ENCODE assay signal across 1 cellular context in the genomic region with DNA sequence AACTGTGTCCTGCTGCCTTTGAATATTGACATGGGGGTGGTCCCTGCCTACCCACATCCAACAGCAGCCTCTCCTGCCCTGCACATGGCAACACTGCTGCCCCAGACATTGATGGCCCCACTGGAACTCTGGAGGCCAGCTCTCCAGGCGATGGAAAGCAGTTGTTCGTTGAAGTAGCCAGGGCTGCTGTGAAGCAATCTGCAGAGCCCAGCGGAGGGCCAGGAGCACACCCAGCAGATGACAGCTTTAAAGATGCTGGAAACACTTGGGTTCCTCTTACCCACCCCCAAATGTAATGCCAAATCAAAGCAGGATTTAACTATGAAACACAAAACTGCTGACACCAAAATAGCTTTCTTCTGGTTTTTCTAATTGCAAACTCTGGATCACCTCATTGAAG.
TF ChIP-seq lines count a peak whose summit lies in the region.

No MANE protein-coding gene starts in this region.

TF ChIP-seq in H1, 55 proteins besides CTCF, POLR2A, EP300 and RAD21 (continued from another document):
- no peak for TF ChIP-seq SIN3A (conservative IDR thresholded peaks at IDR 0.05 in 1 of 2, IDR thresholded peaks at IDR 0.05 in 1 of 2; ENCODE audit: low read depth in 1 of 2, low read length in 2 of 2)
- TF ChIP-seq SP2 (IDR thresholded peaks at IDR 0.05; ENCODE audit: low read length): no peak
- no peak for TF ChIP-seq TAF7 (optimal IDR thresholded peaks at IDR 0.05; ENCODE audit: borderline replicate concordance, low read depth, low read length)
- TF ChIP-seq PHF8 (conservative IDR thresholded peaks at IDR 0.05; ENCODE audit: low read depth, low read length): no peak
- no peak for TF ChIP-seq RXRA (IDR thresholded peaks at IDR 0.05; ENCODE audit: insufficient read depth, low read depth, low read length)
- no peak for TF ChIP-seq TAF1 (IDR thresholded peaks at IDR 0.05; ENCODE audit: low read depth, low read length)
- TF ChIP-seq CBX8 (IDR thresholded peaks at IDR 0.05; ENCODE audit: borderline replicate concordance, low read depth, low read length): no peak
- TF ChIP-seq, protein P1, sequence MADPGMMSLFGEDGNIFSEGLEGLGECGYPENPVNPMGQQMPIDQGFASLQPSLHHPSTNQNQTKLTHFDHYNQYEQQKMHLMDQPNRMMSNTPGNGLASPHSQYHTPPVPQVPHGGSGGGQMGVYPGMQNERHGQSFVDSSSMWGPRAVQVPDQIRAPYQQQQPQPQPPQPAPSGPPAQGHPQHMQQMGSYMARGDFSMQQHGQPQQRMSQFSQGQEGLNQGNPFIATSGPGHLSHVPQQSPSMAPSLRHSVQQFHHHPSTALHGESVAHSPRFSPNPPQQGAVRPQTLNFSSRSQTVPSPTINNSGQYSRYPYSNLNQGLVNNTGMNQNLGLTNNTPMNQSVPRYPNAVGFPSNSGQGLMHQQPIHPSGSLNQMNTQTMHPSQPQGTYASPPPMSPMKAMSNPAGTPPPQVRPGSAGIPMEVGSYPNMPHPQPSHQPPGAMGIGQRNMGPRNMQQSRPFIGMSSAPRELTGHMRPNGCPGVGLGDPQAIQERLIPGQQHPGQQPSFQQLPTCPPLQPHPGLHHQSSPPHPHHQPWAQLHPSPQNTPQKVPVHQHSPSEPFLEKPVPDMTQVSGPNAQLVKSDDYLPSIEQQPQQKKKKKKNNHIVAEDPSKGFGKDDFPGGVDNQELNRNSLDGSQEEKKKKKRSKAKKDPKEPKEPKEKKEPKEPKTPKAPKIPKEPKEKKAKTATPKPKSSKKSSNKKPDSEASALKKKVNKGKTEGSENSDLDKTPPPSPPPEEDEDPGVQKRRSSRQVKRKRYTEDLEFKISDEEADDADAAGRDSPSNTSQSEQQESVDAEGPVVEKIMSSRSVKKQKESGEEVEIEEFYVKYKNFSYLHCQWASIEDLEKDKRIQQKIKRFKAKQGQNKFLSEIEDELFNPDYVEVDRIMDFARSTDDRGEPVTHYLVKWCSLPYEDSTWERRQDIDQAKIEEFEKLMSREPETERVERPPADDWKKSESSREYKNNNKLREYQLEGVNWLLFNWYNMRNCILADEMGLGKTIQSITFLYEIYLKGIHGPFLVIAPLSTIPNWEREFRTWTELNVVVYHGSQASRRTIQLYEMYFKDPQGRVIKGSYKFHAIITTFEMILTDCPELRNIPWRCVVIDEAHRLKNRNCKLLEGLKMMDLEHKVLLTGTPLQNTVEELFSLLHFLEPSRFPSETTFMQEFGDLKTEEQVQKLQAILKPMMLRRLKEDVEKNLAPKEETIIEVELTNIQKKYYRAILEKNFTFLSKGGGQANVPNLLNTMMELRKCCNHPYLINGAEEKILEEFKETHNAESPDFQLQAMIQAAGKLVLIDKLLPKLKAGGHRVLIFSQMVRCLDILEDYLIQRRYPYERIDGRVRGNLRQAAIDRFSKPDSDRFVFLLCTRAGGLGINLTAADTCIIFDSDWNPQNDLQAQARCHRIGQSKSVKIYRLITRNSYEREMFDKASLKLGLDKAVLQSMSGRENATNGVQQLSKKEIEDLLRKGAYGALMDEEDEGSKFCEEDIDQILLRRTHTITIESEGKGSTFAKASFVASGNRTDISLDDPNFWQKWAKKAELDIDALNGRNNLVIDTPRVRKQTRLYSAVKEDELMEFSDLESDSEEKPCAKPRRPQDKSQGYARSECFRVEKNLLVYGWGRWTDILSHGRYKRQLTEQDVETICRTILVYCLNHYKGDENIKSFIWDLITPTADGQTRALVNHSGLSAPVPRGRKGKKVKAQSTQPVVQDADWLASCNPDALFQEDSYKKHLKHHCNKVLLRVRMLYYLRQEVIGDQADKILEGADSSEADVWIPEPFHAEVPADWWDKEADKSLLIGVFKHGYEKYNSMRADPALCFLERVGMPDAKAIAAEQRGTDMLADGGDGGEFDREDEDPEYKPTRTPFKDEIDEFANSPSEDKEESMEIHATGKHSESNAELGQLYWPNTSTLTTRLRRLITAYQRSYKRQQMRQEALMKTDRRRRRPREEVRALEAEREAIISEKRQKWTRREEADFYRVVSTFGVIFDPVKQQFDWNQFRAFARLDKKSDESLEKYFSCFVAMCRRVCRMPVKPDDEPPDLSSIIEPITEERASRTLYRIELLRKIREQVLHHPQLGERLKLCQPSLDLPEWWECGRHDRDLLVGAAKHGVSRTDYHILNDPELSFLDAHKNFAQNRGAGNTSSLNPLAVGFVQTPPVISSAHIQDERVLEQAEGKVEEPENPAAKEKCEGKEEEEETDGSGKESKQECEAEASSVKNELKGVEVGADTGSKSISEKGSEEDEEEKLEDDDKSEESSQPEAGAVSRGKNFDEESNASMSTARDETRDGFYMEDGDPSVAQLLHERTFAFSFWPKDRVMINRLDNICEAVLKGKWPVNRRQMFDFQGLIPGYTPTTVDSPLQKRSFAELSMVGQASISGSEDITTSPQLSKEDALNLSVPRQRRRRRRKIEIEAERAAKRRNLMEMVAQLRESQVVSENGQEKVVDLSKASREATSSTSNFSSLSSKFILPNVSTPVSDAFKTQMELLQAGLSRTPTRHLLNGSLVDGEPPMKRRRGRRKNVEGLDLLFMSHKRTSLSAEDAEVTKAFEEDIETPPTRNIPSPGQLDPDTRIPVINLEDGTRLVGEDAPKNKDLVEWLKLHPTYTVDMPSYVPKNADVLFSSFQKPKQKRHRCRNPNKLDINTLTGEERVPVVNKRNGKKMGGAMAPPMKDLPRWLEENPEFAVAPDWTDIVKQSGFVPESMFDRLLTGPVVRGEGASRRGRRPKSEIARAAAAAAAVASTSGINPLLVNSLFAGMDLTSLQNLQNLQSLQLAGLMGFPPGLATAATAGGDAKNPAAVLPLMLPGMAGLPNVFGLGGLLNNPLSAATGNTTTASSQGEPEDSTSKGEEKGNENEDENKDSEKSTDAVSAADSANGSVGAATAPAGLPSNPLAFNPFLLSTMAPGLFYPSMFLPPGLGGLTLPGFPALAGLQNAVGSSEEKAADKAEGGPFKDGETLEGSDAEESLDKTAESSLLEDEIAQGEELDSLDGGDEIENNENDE (IDR thresholded peaks at IDR 0.05; ENCODE audit: insufficient replicate concordance, low read length): no peak
- no peak for TF ChIP-seq HDAC2 (IDR thresholded peaks at IDR 0.05; ENCODE audit: borderline replicate concordance in 1 of 2, low read depth in 2 of 2, low read length in 2 of 2)
- no peak for TF ChIP-seq SIX5 (IDR thresholded peaks at IDR 0.05; ENCODE audit: low read depth, low read length)
- TF ChIP-seq SAP30 (IDR thresholded peaks at IDR 0.05; ENCODE audit: insufficient read depth, insufficient replicate concordance, low read length): no peak
- TF ChIP-seq, protein P2, sequence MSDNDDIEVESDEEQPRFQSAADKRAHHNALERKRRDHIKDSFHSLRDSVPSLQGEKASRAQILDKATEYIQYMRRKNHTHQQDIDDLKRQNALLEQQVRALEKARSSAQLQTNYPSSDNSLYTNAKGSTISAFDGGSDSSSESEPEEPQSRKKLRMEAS (IDR thresholded peaks at IDR 0.05): no peak
- TF ChIP-seq TBP (IDR thresholded peaks at IDR 0.05; ENCODE audit: low read depth, low read length): no peak
- TF ChIP-seq JUND (IDR thresholded peaks at IDR 0.05; ENCODE audit: low read length): no peak
- no peak for TF ChIP-seq RNF2 (IDR thresholded peaks at IDR 0.05; ENCODE audit: borderline replicate concordance, low read depth, low read length, missing control alignments, poor library complexity, severe bottlenecking)
